Comparison of ENCODE assay signal across 18 cellular contexts in genomic region chrX:135453381-135453780, GRCh38. TPM values are rescaled to one million over a fixed set of nuclear protein-coding genes. Genes with fewer than 3 reads are reported as not detected.
DNase-seq lines count a peak whose midpoint lies in the region; ATAC-seq, FAIRE-seq and TF ChIP-seq lines count a peak whose summit lies in the region.
"Had no signal": no experiment of that assay in that cellular context is flagged by ENCODE, and none has a peak within 500 bp of the region (broad histone marks: within the 10 kb centered on the region; RNA-seq: fewer than 3 reads in every experiment).

No MANE protein-coding gene starts in this region.

- no peak overlapping the region for H3K4ac ChIP-seq in H1 (replicated peaks; ENCODE audit: insufficient read length, low read depth, low read length)

- H4K91ac ChIP-seq in H1 (replicated peaks; ENCODE audit: insufficient read length, low read length): no peak overlapping the region

- no peak overlapping the region for H4K5ac ChIP-seq in H1 (ENCODE audit: insufficient read length, low read depth, low read length)

- no peak overlapping the region for H3K23ac ChIP-seq in H1 (ENCODE audit: insufficient read length)

- H3K27me3 Mint-ChIP-seq in neural progenitor cell (ENCODE audit: insufficient read depth, low read depth) (peaks cover 9% of the 10 kb centered on the region), immature natural killer cell (ENCODE audit: low read depth in 3 of 3) (peaks cover 0 to 9% (median 0%) of the 10 kb centered on the region in 3 donors)

- no peaks in the 10 kb centered on the region for H3K23me2 ChIP-seq in H1 (ENCODE audit: low read depth, low read length)

- H3K18ac ChIP-seq in H1 (ENCODE audit: extremely low read depth, low read length): no peak overlapping the region

- peak; percentile 7 for FAIRE-seq in H1 (lab: Jason Lieb, UNC)
- FAIRE-seq: GM12892 had no signal

- ATAC-seq in stimulated activated naive CD8-positive, alpha-beta T cell treated with anti-CD3 and anti-CD28 coated beads, Interleukin-15, Interleukin-2, amounts not matched to agents 100 U/mL and 50 U/mL, for 24 hours: no peak

- no peak for TF ChIP-seq POLR2A in H1 (IDR thresholded peaks at IDR 0.05; ENCODE audit: control extremely low read depth in 1 of 2, low read depth in 2 of 2, low read length in 2 of 2)

- TF ChIP-seq EP300 in H1 (IDR thresholded peaks at IDR 0.05; ENCODE audit: borderline replicate concordance in 1 of 2, low read depth in 2 of 2, low read length in 2 of 2): no peak

- no peak overlapping the region for H2BK12ac ChIP-seq in H1 (ENCODE audit: low read depth, low read length)

- H3K27ac ChIP-seq in H1 (ENCODE audit: low read depth, low read length) (no peak overlapping the region), neural progenitor cell (no peak overlapping the region)
- H3K27ac ChIP-seq: BLaER1 had no signal

- no peaks in the 10 kb centered on the region for H4K20me1 ChIP-seq in H1 (replicated peaks in 1 of 2; ENCODE audit: control insufficient read depth in 1 of 2, insufficient read depth in 2 of 2, low read length in 2 of 2)
- no peaks in the 10 kb centered on the region for H4K20me1 ChIP-seq in neural progenitor cell (ENCODE audit: low read depth)

- H3K9me3 ChIP-seq in H1 (ENCODE audit: insufficient read depth in 2 of 2, low read depth in 1 of 2, low read length in 1 of 2) (no peaks in the 10 kb centered on the region), neural progenitor cell (ENCODE audit: low read depth) (peaks cover 12% of the 10 kb centered on the region)
- H3K9me3 ChIP-seq: Caco-2 had no signal

- no peak overlapping the region for H2BK20ac ChIP-seq in H1 (ENCODE audit: low read length)

- no peaks in the 10 kb centered on the region for H3F3A ChIP-seq in neural progenitor cell (ENCODE audit: low read depth)

- H3K9me3 Mint-ChIP-seq in neural progenitor cell: peaks cover 18% of the 10 kb centered on the region
- H3K9me3 Mint-ChIP-seq in immature natural killer cell: no peaks in the 10 kb centered on the region

- no peak overlapping the region for H2BK15ac ChIP-seq in H1 (ENCODE audit: low read length)

- H3K9ac ChIP-seq in H1 (replicated peaks in 1 of 4; ENCODE audit: extremely low read depth in 1 of 4, low read depth in 3 of 4, low read length in 3 of 4) (no peak overlapping the region), neural progenitor cell (no peak overlapping the region)
- H3K9ac ChIP-seq: BLaER1 had no signal

- H2AK5ac ChIP-seq in H1 (ENCODE audit: low read depth, low read length): no peak overlapping the region

- no peak overlapping the region for H4K8ac ChIP-seq in H1 (ENCODE audit: extremely low read depth, insufficient read depth, low read length)

- no peaks in the 10 kb centered on the region for H3K79me1 ChIP-seq in H1 (ENCODE audit: low read depth, low read length)

- no peak overlapping the region for H2BK120ac ChIP-seq in H1 (replicated peaks; ENCODE audit: low read depth, low read length)

- no peak overlapping the region for H3K4me2 ChIP-seq in H1 (ENCODE audit: insufficient read depth in 1 of 2, low read depth in 2 of 2, low read length in 2 of 2)
- H3K4me2 ChIP-seq in neural progenitor cell: no peak overlapping the region
- H3K4me2 ChIP-seq: BLaER1 had no signal

- peak in 1 of 2 experiments; percentile 34; a peak in 1 of 4 replicates for TF ChIP-seq RAD21 in H1 (IDR thresholded peaks at IDR 0.05 in 1 of 2, conservative IDR thresholded peaks at IDR 0.05 in 1 of 2; ENCODE audit: low read depth in 2 of 2, low read length in 2 of 2)

- CTCF ChIA-PET in H1 (lab: Charles Lee; ENCODE audit: partially characterized antibody): interaction anchor here (1.0 to 2.6 kb wide), 11 partner anchors 9 to 114 kb away, joined by 4 to 17 read pairs (median 5); no protein-coding TSS in a partner anchor

- no peaks in the 10 kb centered on the region for H3K27me3 ChIP-seq in H1 (replicated peaks in 1 of 4; ENCODE audit: control insufficient read depth in 3 of 4, extremely low read depth in 1 of 4, insufficient read depth in 3 of 4, low read length in 3 of 4)
- H3K27me3 ChIP-seq in neural progenitor cell: no peaks in the 10 kb centered on the region

- peak in 2 of 3 experiments; percentile 39 to 56; a peak in 3 of 4 replicates for TF ChIP-seq CTCF in H1 (IDR thresholded peaks at IDR 0.05; ENCODE audit: control extremely low read depth in 1 of 3, insufficient read depth in 1 of 3, low read depth in 1 of 3, low read length in 3 of 3)
- peak; percentile 14 for TF ChIP-seq CTCF in neural progenitor cell (IDR thresholded peaks at IDR 0.05)

- no peak overlapping the region for H3K14ac ChIP-seq in H1 (ENCODE audit: insufficient read length)

- no peaks in the 10 kb centered on the region for H3K79me2 ChIP-seq in H1 (ENCODE audit: control insufficient read depth in 1 of 2, insufficient read depth in 2 of 2, low read length in 2 of 2)
- no peaks in the 10 kb centered on the region for H3K79me2 ChIP-seq in neural progenitor cell (ENCODE audit: low read depth)

- 71% methylated on average over 3 of the region's 3 CpGs; no CpG with 5 or more reads in 1 of the 2 experiments for WGBS in H1 (ENCODE audit: extremely low coverage in 1 of 2, insufficient coverage in 1 of 2, insufficient read length in 1 of 2, insufficient replicate concordance in 2 of 2, low coverage in 1 of 2, low lambda C conversion rate in 2 of 2, missing lambda C conversion rate in 1 of 2), 2 experiments

- H3K27ac Mint-ChIP-seq in neural progenitor cell: no peak overlapping the region
- no peak overlapping the region for H3K27ac Mint-ChIP-seq in immature natural killer cell

- H3K4me1 Mint-ChIP-seq in neural progenitor cell (no peaks in the 10 kb centered on the region), immature natural killer cell (no peaks in the 10 kb centered on the region)
- H3K4me1 Mint-ChIP-seq: CD8-positive, alpha-beta memory T cell had no signal

- no peak overlapping the region for H3K56ac ChIP-seq in H1 (replicated peaks; ENCODE audit: insufficient read length, low read depth, low read length)

- peaks cover 0 to 8% (median 0%) of the 10 kb centered on the region in 4 experiments; a peak in 1 of 7 replicates for H3K4me1 ChIP-seq in H1 (replicated peaks in 1 of 4; ENCODE audit: control insufficient read depth in 3 of 4, insufficient read depth in 4 of 4, low read length in 3 of 4)
- no peaks in the 10 kb centered on the region for H3K4me1 ChIP-seq in neural progenitor cell
- H3K4me1 ChIP-seq: BLaER1, Caco-2 had no signal

- H2AFZ ChIP-seq in H1 (ENCODE audit: low read length) (no peak overlapping the region), neural progenitor cell (replicated peaks) (no peak overlapping the region)

- no peak overlapping the region for H2BK5ac ChIP-seq in H1 (ENCODE audit: low read depth, low read length)

- POLR2A ChIA-PET in H1 (lab: Charles Lee; ENCODE audit: partially characterized antibody): no interaction called here

- H3K4me3 Mint-ChIP-seq in neural progenitor cell (no peak overlapping the region), immature natural killer cell (no peak overlapping the region)
- H3K4me3 Mint-ChIP-seq: CD8-positive, alpha-beta memory T cell had no signal

- H3K36me3 ChIP-seq in H1 (ENCODE audit: control insufficient read depth in 2 of 4, insufficient read depth in 4 of 4, low read length in 3 of 4) (no peaks in the 10 kb centered on the region), neural progenitor cell (no peaks in the 10 kb centered on the region)
- H3K36me3 ChIP-seq: BLaER1 had no signal

- H3K4me3 ChIP-seq in H1 (ENCODE audit: extremely low read depth in 1 of 4, insufficient read depth in 2 of 4, low read depth in 3 of 4, low read length in 4 of 4) (no peak overlapping the region), neural progenitor cell (no peak overlapping the region)
- H3K4me3 ChIP-seq: BLaER1 had no signal

- DNase-seq in NCI-H748 (lab: John Stamatoyannopoulos, UW; ENCODE audit: unreplicated experiment): peak; percentile 3
- DNase-seq in NCI-H748 treated with DMSO at 0.1 percent for 48 hours (lab: John Stamatoyannopoulos, UW): no peak
- DNase-seq in NCI-H69 (lab: John Stamatoyannopoulos, UW): peak; percentile 10
- DNase-seq in H1 (ENCODE audit: low read depth in 1 of 2, low spot score in 2 of 2): peak in 1 of 2 experiments; percentile 52
- no peak for DNase-seq in neural progenitor cell (ENCODE audit: low spot score)
- DNase-seq in NCI-H2196 (lab: John Stamatoyannopoulos, UW; ENCODE audit: unreplicated experiment): no peak
- DNase-seq in stimulated activated naive CD8-positive, alpha-beta T cell treated with anti-CD3 and anti-CD28 coated beads, Interleukin-15, Interleukin-2, amounts not matched to agents 100 U/mL and 50 U/mL, for 24 hours: no peak
- DNase-seq in immature natural killer cell: no peak
- DNase-seq: 8988T; AML-193; Caco-2; CD8-positive, alpha-beta memory T cell; GOT3; HCEC 1CT; IMR-90 had no signal

- H3K36me3 Mint-ChIP-seq in neural progenitor cell (no peaks in the 10 kb centered on the region), immature natural killer cell (no peaks in the 10 kb centered on the region)

TF ChIP-seq in H1, 55 proteins besides CTCF, POLR2A, EP300 and RAD21:
- TF ChIP-seq KDM4A (IDR thresholded peaks at IDR 0.05; ENCODE audit: low read depth, low read length, severe bottlenecking) (no peak), KDM5A (IDR thresholded peaks at IDR 0.05; ENCODE audit: low read length) (no peak), GABPA (IDR thresholded peaks at IDR 0.05; ENCODE audit: borderline replicate concordance, insufficient read depth, low read length) (no peak), PHF8 (conservative IDR thresholded peaks at IDR 0.05; ENCODE audit: low read depth, low read length) (no peak), CREB1 (IDR thresholded peaks at IDR 0.05) (no peak), CBX5 (IDR thresholded peaks at IDR 0.05; ENCODE audit: low read depth, low read length) (no peak), CBX8 (IDR thresholded peaks at IDR 0.05; ENCODE audit: borderline replicate concordance, low read depth, low read length) (no peak), SP2 (IDR thresholded peaks at IDR 0.05; ENCODE audit: low read length) (no peak)

RNA-seq across cellular contexts. Expression of gene SMIM10L2A, which starts 31.6 kb away (rescaled TPM):
- 5.0 TPM in 2 replicates for total RNA-seq in H1 (2021; fragmentation: NEBNext Ultra II Directional; extraction: Animal tissue kit (Norgen Biotek cat#: 25700))
- polyA plus RNA-seq in H1 (2011; rRNA removed) (7.5 and 10.7 TPM in 2 replicates), immature natural killer cell (under 1 TPM in 2 of 3 donors, not detected in 1; 0.17 to 0.34 TPM)
- 10.1 TPM for polyA plus RNA-seq in H1 (2011; cell fraction: cytosol; rRNA removed)
- polyA plus RNA-seq in H1 (2011; cell fraction: nucleus; rRNA removed): 24.5 TPM
- 5.3 to 9.3 TPM (median 7.0 TPM) in 4 replicates for polyA plus RNA-seq in H1 (2012, experiment 1 of 2)
- 4.5 TPM for polyA plus RNA-seq in H1 (2012, experiment 2 of 2)
- 2.0 TPM for polyA plus RNA-seq in H1 (2013, experiment 1 of 2)
- 1.5 TPM for polyA plus RNA-seq in H1 (2013, experiment 2 of 2)
- polyA minus RNA-seq in H1 (2011; rRNA and poly(A)+ RNA removed): 5.7 and 8.3 TPM in 2 replicates
- polyA minus RNA-seq in H1 (2011; cell fraction: cytosol; rRNA and poly(A)+ RNA removed): 5.4 TPM
- polyA minus RNA-seq in H1 (2011; cell fraction: nucleus; rRNA and poly(A)+ RNA removed): 11.0 TPM
- 1.9 and 5.9 TPM in 2 replicates for total RNA-seq in neural progenitor cell (ENCODE audit: low replicate concordance)
- total RNA-seq: G401 had no signal

Comparison
In these comparisons a context has a peak if more than half of its experiments do, and no peak if none do; other contexts are left out.
1. DNase-seq: peak in NCI-H748 (single experiment) and NCI-H69 (single experiment); none in NCI-H748 treated with DMSO at 0.1 percent for 48 hours (single experiment), neural progenitor cell (single experiment), NCI-H2196 (single experiment), stimulated activated naive CD8-positive, alpha-beta T cell treated with anti-CD3 and anti-CD28 coated beads, Interleukin-15, Interleukin-2, amounts not matched to agents 100 U/mL and 50 U/mL, for 24 hours (single experiment) and immature natural killer cell (0 of 3).